In genomic region chr3:61570813-61571212, GRCh38 we compare ENCODE assay signal across 21 cellular contexts. TPM values are rescaled to one million over a fixed set of nuclear protein-coding genes. Genes with fewer than 3 reads are reported as not detected.
DNase-seq lines count a peak whose midpoint lies in the region; ATAC-seq, FAIRE-seq and TF ChIP-seq lines count a peak whose summit lies in the region.
"Had no signal": no experiment of that assay in that cellular context is flagged by ENCODE, and none has a peak within 500 bp of the region (broad histone marks: within the 10 kb centered on the region; RNA-seq: fewer than 3 reads in every experiment).

No MANE protein-coding gene starts in this region.

- peaks cover 10 to 44% (median 18%) of the 10 kb centered on the region in 11 experiments; a peak in 20 of 22 replicates for H3K9me3 ChIP-seq in BLaER1 treated with 17β-estradiol and CSF1 and Interleukin-3, amounts not matched to agents 10 nM and 100 nM (replicated peaks in 1 of 11)
- H3K9me3 ChIP-seq in kidney (ENCODE audit: control insufficient read depth in 1 of 2, low read length in 2 of 2), result no peaks in the 10 kb centered on the region
- H3K9me3 ChIP-seq: uterus had no signal

- no peak overlapping the region for H3K9ac ChIP-seq in BLaER1 treated with 17β-estradiol and CSF1 and Interleukin-3, amounts not matched to agents 10 nM and 100 nM
- H3K9ac ChIP-seq in kidney (ENCODE audit: low read length in 2 of 2), result no peak overlapping the region

- TF ChIP-seq CTCF in coronary artery (IDR thresholded peaks at IDR 0.05) (no peak), kidney (IDR thresholded peaks at IDR 0.05; ENCODE audit: borderline replicate concordance, extremely low read depth, insufficient read depth) (no peak), foreskin keratinocyte (conservative IDR thresholded peaks at IDR 0.05) (no peak)

- DNase-seq in KBM-7 (peak; percentile 42), SKM-1 treated with dmso at 0.1 percent for 144 hours (lab: John Stamatoyannopoulos, UW; ENCODE audit: unreplicated experiment) (peak; percentile 89), coronary artery (ENCODE audit: low spot score) (no peak), CD1c-positive myeloid dendritic cell (ENCODE audit: extremely low spot score) (no peak), kidney (no peak), foreskin keratinocyte (no peak)
- DNase-seq in effector memory CD8-positive, alpha-beta T cell, result no peak
- DNase-seq: activated naive CD4-positive, alpha-beta T cell treated with Interleukin-2 at 50 U/mL for 16 hours; activated T-cell treated with anti-CD3 and anti-CD28 coated beads, Interleukin-2, amount 50 U/mL, for 24 hours; kidney glomerular epithelial cell; NCI-H1436 treated with DMSO at 0.1 percent for 48 hours; NCI-H2171; NCI-H526; occipital lobe; SHP77 treated with DMSO at 0.1 percent for 48 hours; uterus had no signal

- no peaks in the 10 kb centered on the region for H3K27me3 Mint-ChIP-seq in effector memory CD8-positive, alpha-beta T cell
- H3K27me3 Mint-ChIP-seq: central memory CD8-positive, alpha-beta T cell had no signal

- H3K4me1 Mint-ChIP-seq in effector memory CD8-positive, alpha-beta T cell (ENCODE audit: low read depth in 2 of 2), result no peaks in the 10 kb centered on the region
- H3K4me1 Mint-ChIP-seq: central memory CD8-positive, alpha-beta T cell had no signal

- no peak overlapping the region for H3K4me3 ChIP-seq in BLaER1 treated with 17β-estradiol and CSF1 and Interleukin-3, amounts not matched to agents 10 nM and 100 nM
- no peak overlapping the region for H3K4me3 ChIP-seq in coronary artery
- no peak overlapping the region for H3K4me3 ChIP-seq in kidney (ENCODE audit: low read length in 2 of 2)
- H3K4me3 ChIP-seq: uterus had no signal

- peaks cover 25 to 66% (median 44%) of the 10 kb centered on the region in 11 experiments; a peak in 20 of 22 replicates for H4K20me1 ChIP-seq in BLaER1 treated with 17β-estradiol and CSF1 and Interleukin-3, amounts not matched to agents 10 nM and 100 nM

- peak overlapping the region in 8 of 11 experiments; percentile 8 to 57 (median 38); a peak in 13 of 22 replicates for H3K4me2 ChIP-seq in BLaER1 treated with 17β-estradiol and CSF1 and Interleukin-3, amounts not matched to agents 10 nM and 100 nM

- peaks cover 0 to 22% (median 0%) of the 10 kb centered on the region in 11 experiments; a peak in 5 of 22 replicates for H3K36me3 ChIP-seq in BLaER1 treated with 17β-estradiol and CSF1 and Interleukin-3, amounts not matched to agents 10 nM and 100 nM
- no peaks in the 10 kb centered on the region for H3K36me3 ChIP-seq in kidney (ENCODE audit: control insufficient read depth in 1 of 2, insufficient read depth in 2 of 2, low read length in 2 of 2)
- H3K36me3 ChIP-seq: uterus had no signal

- peak overlapping the region in 1 of 11 experiments; percentile 7; a peak in 1 of 22 replicates for H3K27ac ChIP-seq in BLaER1 treated with 17β-estradiol and CSF1 and Interleukin-3, amounts not matched to agents 10 nM and 100 nM
- H3K27ac ChIP-seq in coronary artery (peak overlapping the region; percentile 18 to 55), kidney (ENCODE audit: low read depth in 2 of 2, low read length in 2 of 2) (no peak overlapping the region), foreskin keratinocyte (no peak overlapping the region)
- H3K27ac ChIP-seq: C4-2B, uterus had no signal

- no peaks in the 10 kb centered on the region for H3K27me3 ChIP-seq in BLaER1 treated with 17β-estradiol and CSF1 and Interleukin-3, amounts not matched to agents 10 nM and 100 nM
- no peaks in the 10 kb centered on the region for H3K27me3 ChIP-seq in foreskin keratinocyte
- H3K27me3 ChIP-seq: uterus had no signal

- FAIRE-seq in kidney (lab: Jason Lieb, UNC), result no peak
- FAIRE-seq: frontal cortex had no signal

- intact Hi-C loops in kidney (cut with DNase I), result no loop called here

- no peak overlapping the region for H3K27ac Mint-ChIP-seq in effector memory CD8-positive, alpha-beta T cell
- H3K27ac Mint-ChIP-seq: activated T-cell treated with anti-CD3 and anti-CD28 coated beads, Interleukin-2, amount 50 U/mL, for 24 hours; T-helper 1 cell treated with Interleukin-12 subunit alpha and Interleukin-12 subunit beta and Interleukin-4 antibody, amounts not matched to agents 30 μg/mL and 1 μg/mL, for 36 hours had no signal

- H3K9me3 Mint-ChIP-seq in effector memory CD8-positive, alpha-beta T cell, result no peaks in the 10 kb centered on the region

- H3K4me1 ChIP-seq in BLaER1 treated with 17β-estradiol and CSF1 and Interleukin-3, amounts not matched to agents 10 nM and 100 nM, result peaks cover 11 to 58% (median 38%) of the 10 kb centered on the region in 10 experiments; a peak in 17 of 20 replicates
- H3K4me1 ChIP-seq in kidney (ENCODE audit: control insufficient read depth in 1 of 2, insufficient read depth in 1 of 2, low read depth in 1 of 2, low read length in 2 of 2) (peaks cover 5 to 16% of the 10 kb centered on the region in 2 donors), foreskin keratinocyte (no peaks in the 10 kb centered on the region)
- H3K4me1 ChIP-seq: uterus had no signal

- no peaks in the 10 kb centered on the region for H3K36me3 Mint-ChIP-seq in effector memory CD8-positive, alpha-beta T cell (ENCODE audit: insufficient read depth)

- in situ Hi-C loops in KBM-7 (cut with MboI; ENCODE audit: low pct_unique_long_range_greater_than_20kb, low sequenced_read_pairs), result no loop called here

- no peak for ATAC-seq in foreskin keratinocyte
- no peak for ATAC-seq in effector memory CD8-positive, alpha-beta T cell (replicated peaks)

- H3K4me3 Mint-ChIP-seq in effector memory CD8-positive, alpha-beta T cell, result no peak overlapping the region
- H3K4me3 Mint-ChIP-seq: activated T-cell treated with anti-CD3 and anti-CD28 coated beads, Interleukin-2, amount 50 U/mL, for 24 hours; central memory CD8-positive, alpha-beta T cell; T-helper 1 cell treated with Interleukin-12 subunit alpha and Interleukin-12 subunit beta and Interleukin-4 antibody, amounts not matched to agents 30 μg/mL and 1 μg/mL, for 36 hours had no signal

RNA-seq across cellular contexts. Expression of gene PTPRG, which starts 9.4 kb away (rescaled TPM):
- 154 TPM for total RNA-seq in kidney
- polyA plus RNA-seq in kidney (ENCODE audit: insufficient read depth, low read depth, low replicate concordance), result 9.2 TPM
- total RNA-seq in foreskin keratinocyte, result 18.6 and 20.8 TPM in 2 replicates
- polyA plus RNA-seq in foreskin keratinocyte, result 2.0 and 2.3 TPM in 2 replicates

Comparison
In these comparisons a context has a peak if more than half of its experiments do, and no peak if none do; other contexts are left out.
1. H3K27ac ChIP-seq: peak in coronary artery (2 of 2); none in kidney (0 of 2) and foreskin keratinocyte (single experiment).
2. DNase-seq: peak in KBM-7 (single experiment) and SKM-1 treated with dmso at 0.1 percent for 144 hours (single experiment); none in coronary artery (single experiment), CD1c-positive myeloid dendritic cell (single experiment), kidney (single experiment), foreskin keratinocyte (0 of 2) and effector memory CD8-positive, alpha-beta T cell (0 of 3).